14 cellular contexts compared by ENCODE assay signal in the genomic region with DNA sequence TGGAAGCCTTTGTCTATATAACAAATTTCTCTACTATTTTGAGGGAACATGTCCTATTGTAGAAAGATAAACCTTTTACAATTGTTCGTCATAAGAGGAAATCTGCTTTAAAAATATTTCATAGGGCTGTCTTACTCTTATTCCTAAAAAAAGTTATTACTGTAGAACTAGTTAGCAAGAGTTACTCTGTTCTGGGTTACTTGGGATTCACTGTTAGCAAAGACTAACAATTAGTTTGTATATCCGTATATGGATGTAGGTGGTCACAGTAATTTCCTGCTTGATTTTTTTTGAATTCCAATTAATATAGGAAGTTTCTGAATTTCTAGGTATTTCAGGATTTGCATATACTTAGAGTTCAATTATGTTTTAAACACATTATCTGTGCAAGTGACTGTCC.
A peak's percentile ranks its signal among the peaks of the same experiment; 100 is the strongest.
DNase-seq lines count a peak whose midpoint lies in the region; ATAC-seq and TF ChIP-seq lines count a peak whose summit lies in the region.
"Had no signal": no experiment of that assay in that cellular context is flagged by ENCODE, and none has a peak within 500 bp of the region (broad histone marks: within the 10 kb centered on the region; RNA-seq: fewer than 3 reads in every experiment).

No MANE protein-coding gene starts in this region.

- no peak for TF ChIP-seq EP300 in SK-N-SH (IDR thresholded peaks at IDR 0.05; ENCODE audit: borderline replicate concordance in 1 of 2, low read depth in 1 of 2, low read length in 1 of 2)

- H3K36me3 Mint-ChIP-seq in naive thymus-derived CD4-positive, alpha-beta T cell = no peaks in the 10 kb centered on the region

- no peak overlapping the region for H2AFZ ChIP-seq in GM23248
- H2AFZ ChIP-seq in SK-N-SH (ENCODE audit: low read depth) = no peak overlapping the region

- in situ Hi-C loops in GM23248 (cut with MboI) = no loop called here

- peak overlapping the region; percentile 66 for H3K9ac ChIP-seq in GM23248
- H3K9ac ChIP-seq in SK-N-SH = peak overlapping the region; percentile 67
- peak overlapping the region; percentile 86 for H3K9ac ChIP-seq in skeletal muscle satellite cell (ENCODE audit: low read depth, low read length)
- H3K9ac ChIP-seq: BLaER1 had no signal

- intact Hi-C loops in naive thymus-derived CD4-positive, alpha-beta T cell (cut with micrococcal nuclease) = no loop called here

- peak overlapping the region; percentile 98 for H3K27ac ChIP-seq in GM23248
- H3K27ac ChIP-seq in SK-N-SH (ENCODE audit: low read depth in 2 of 2, low read length in 1 of 2) = peak overlapping the region; percentile 85 to 94
- H3K27ac ChIP-seq in foreskin keratinocyte = no peak overlapping the region
- H3K27ac ChIP-seq in naive thymus-derived CD4-positive, alpha-beta T cell (ENCODE audit: low read depth, low read length) = no peak overlapping the region
- H3K27ac ChIP-seq: BLaER1 had no signal

- no peak overlapping the region for H3K4me3 Mint-ChIP-seq in naive thymus-derived CD4-positive, alpha-beta T cell

- ATAC-seq in foreskin keratinocyte = peak; percentile 28
- no peak for ATAC-seq in naive thymus-derived CD4-positive, alpha-beta T cell
- ATAC-seq: left colon had no signal

- no peak overlapping the region for H3K27ac Mint-ChIP-seq in naive thymus-derived CD4-positive, alpha-beta T cell

- no peaks in the 10 kb centered on the region for H3K4me1 Mint-ChIP-seq in naive thymus-derived CD4-positive, alpha-beta T cell

- POLR2A ChIA-PET in SK-N-SH (lab: Yijun Ruan, JAX) = no interaction called here
- POLR2A ChIA-PET in naive thymus-derived CD4-positive, alpha-beta T cell (lab: Charles Lee) = no interaction called here

- H3K27me3 ChIP-seq in GM23248 (replicated peaks; ENCODE audit: insufficient read depth) = no peaks in the 10 kb centered on the region
- no peaks in the 10 kb centered on the region for H3K27me3 ChIP-seq in SK-N-SH (ENCODE audit: insufficient read depth)
- no peaks in the 10 kb centered on the region for H3K27me3 ChIP-seq in foreskin keratinocyte
- H3K27me3 ChIP-seq in skeletal muscle satellite cell (ENCODE audit: control insufficient read depth, insufficient read depth, low read length) = no peaks in the 10 kb centered on the region
- H3K27me3 ChIP-seq in naive thymus-derived CD4-positive, alpha-beta T cell (ENCODE audit: control insufficient read depth in 2 of 2, insufficient read depth in 2 of 2, low read length in 2 of 2) = no peaks in the 10 kb centered on the region
- H3K27me3 ChIP-seq: BLaER1, body of pancreas, MG63 had no signal

- H3K4me3 ChIP-seq in GM23248 (peak overlapping the region; percentile 36), SK-N-SH (ENCODE audit: low read depth in 2 of 2, low read length in 1 of 2) (peak overlapping the region; percentile 6 to 22; a peak in 2 of 4 replicates), skeletal muscle satellite cell (ENCODE audit: low read length) (peak overlapping the region; percentile 15)
- no peak overlapping the region for H3K4me3 ChIP-seq in naive thymus-derived CD4-positive, alpha-beta T cell (ENCODE audit: low read length)
- H3K4me3 ChIP-seq: BLaER1, body of pancreas, MG63 had no signal

- WGBS in GM23248 (ENCODE audit: low coverage in 1 of 2, low lambda C conversion rate in 2 of 2, missing lambda C conversion rate in 2 of 2), 2 experiments = 4 to 5% methylated on average over 2 of the region's 2 CpGs
- WGBS in SK-N-SH (ENCODE audit: low lambda C conversion rate) = 16% methylated on average over 2 of the region's 2 CpGs

- CTCF ChIA-PET in SK-N-SH (lab: Yijun Ruan, JAX) = no interaction called here
- CTCF ChIA-PET in naive thymus-derived CD4-positive, alpha-beta T cell (lab: Charles Lee) = no interaction called here

- H3K9me3 Mint-ChIP-seq in naive thymus-derived CD4-positive, alpha-beta T cell = peaks cover 0 to 2% (median 0%) of the 10 kb centered on the region in 11 donors

- H4K20me1 ChIP-seq in GM23248 (ENCODE audit: insufficient read depth) (no peaks in the 10 kb centered on the region), SK-N-SH (ENCODE audit: insufficient read depth) (no peaks in the 10 kb centered on the region)
- H4K20me1 ChIP-seq: BLaER1 had no signal

- peaks cover 0 to 7% (median 4%) of the 10 kb centered on the region in 5 donors for H3K27me3 Mint-ChIP-seq in naive thymus-derived CD4-positive, alpha-beta T cell

- DNase-seq in GM23248 (peak; percentile 39), SK-N-SH (no peak), foreskin keratinocyte (no peak), H4 (ENCODE audit: low spot score) (no peak), EL (no peak), NCI-H2196 (lab: John Stamatoyannopoulos, UW; ENCODE audit: unreplicated experiment) (no peak)
- no peak for DNase-seq in naive thymus-derived CD4-positive, alpha-beta T cell
- DNase-seq: activated gamma-delta T cell, DMS153, left colon had no signal

- TF ChIP-seq RAD21 in SK-N-SH (IDR thresholded peaks at IDR 0.05; ENCODE audit: low read length) = no peak

- TF ChIP-seq CTCF in SK-N-SH (IDR thresholded peaks at IDR 0.05) = no peak
- TF ChIP-seq CTCF in foreskin keratinocyte (conservative IDR thresholded peaks at IDR 0.05) = no peak

- H3K9me3 ChIP-seq in GM23248 (ENCODE audit: low read depth) (no peaks in the 10 kb centered on the region), SK-N-SH (no peaks in the 10 kb centered on the region), skeletal muscle satellite cell (replicated peaks; ENCODE audit: low read length) (no peaks in the 10 kb centered on the region)
- no peaks in the 10 kb centered on the region for H3K9me3 ChIP-seq in naive thymus-derived CD4-positive, alpha-beta T cell (ENCODE audit: control insufficient read depth in 2 of 3, low read length in 3 of 3)
- H3K9me3 ChIP-seq: BLaER1, body of pancreas, MG63 had no signal

- H3F3A ChIP-seq in GM23248 (ENCODE audit: insufficient read depth) (peaks cover 59% of the 10 kb centered on the region), SK-N-SH (replicated peaks; ENCODE audit: insufficient read depth) (peaks cover 40% of the 10 kb centered on the region)

- peaks cover under 1% of the 10 kb centered on the region; the same call in 1 of the 2 replicates for H3K36me3 ChIP-seq in GM23248 (ENCODE audit: low read depth)
- H3K36me3 ChIP-seq in SK-N-SH (replicated peaks in 1 of 2; ENCODE audit: control insufficient read depth in 1 of 2, insufficient read depth in 2 of 2, low read length in 1 of 2) = peaks cover 14 to 25% of the 10 kb centered on the region in 2 experiments
- no peaks in the 10 kb centered on the region for H3K36me3 ChIP-seq in skeletal muscle satellite cell (ENCODE audit: insufficient read depth, low read length)
- no peaks in the 10 kb centered on the region for H3K36me3 ChIP-seq in naive thymus-derived CD4-positive, alpha-beta T cell (ENCODE audit: control insufficient read depth in 2 of 3, insufficient read depth in 3 of 3, low read length in 3 of 3)
- H3K36me3 ChIP-seq: BLaER1, MG63 had no signal

- H3K9me2 ChIP-seq in GM23248 (ENCODE audit: insufficient read depth) (no peaks in the 10 kb centered on the region), SK-N-SH (no peaks in the 10 kb centered on the region)

- H3K4me2 ChIP-seq in GM23248 (ENCODE audit: unreplicated experiment) (peak overlapping the region; percentile 80), SK-N-SH (peak overlapping the region; percentile 56), skeletal muscle satellite cell (ENCODE audit: low read length) (peak overlapping the region; percentile 68)
- H3K4me2 ChIP-seq: BLaER1 had no signal

- H3K79me2 ChIP-seq in GM23248 (ENCODE audit: insufficient read depth) = peaks cover 15% of the 10 kb centered on the region; the same call in 1 of the 2 replicates
- H3K79me2 ChIP-seq in SK-N-SH (ENCODE audit: insufficient read depth) = peaks cover 29% of the 10 kb centered on the region; the same call in 1 of the 2 replicates

- H3K4me1 ChIP-seq in GM23248 (ENCODE audit: insufficient read depth) (peaks cover 81% of the 10 kb centered on the region), SK-N-SH (ENCODE audit: control insufficient read depth in 1 of 2, insufficient read depth in 2 of 2, low read depth in 1 of 2, low read length in 1 of 2) (peaks cover 13 to 44% of the 10 kb centered on the region in 2 experiments), foreskin keratinocyte (peaks cover 39% of the 10 kb centered on the region), skeletal muscle satellite cell (ENCODE audit: control insufficient read depth, insufficient read depth, low read length) (peaks cover 66% of the 10 kb centered on the region)
- no peaks in the 10 kb centered on the region for H3K4me1 ChIP-seq in naive thymus-derived CD4-positive, alpha-beta T cell (ENCODE audit: control insufficient read depth in 2 of 2, insufficient read depth in 2 of 2, low read length in 2 of 2)
- H3K4me1 ChIP-seq: BLaER1, body of pancreas had no signal

TF ChIP-seq in SK-N-SH, 30 proteins besides CTCF, POLR2A, EP300 and RAD21 (continues in another document):
- TF ChIP-seq RCOR1 (IDR thresholded peaks at IDR 0.05; ENCODE audit: low read length) = no peak
- TF ChIP-seq SIN3A (IDR thresholded peaks at IDR 0.05; ENCODE audit: borderline replicate concordance, low read depth, low read length) = no peak
- no peak for TF ChIP-seq RFX5 (IDR thresholded peaks at IDR 0.05; ENCODE audit: low read length)
- TF ChIP-seq, protein P1, sequence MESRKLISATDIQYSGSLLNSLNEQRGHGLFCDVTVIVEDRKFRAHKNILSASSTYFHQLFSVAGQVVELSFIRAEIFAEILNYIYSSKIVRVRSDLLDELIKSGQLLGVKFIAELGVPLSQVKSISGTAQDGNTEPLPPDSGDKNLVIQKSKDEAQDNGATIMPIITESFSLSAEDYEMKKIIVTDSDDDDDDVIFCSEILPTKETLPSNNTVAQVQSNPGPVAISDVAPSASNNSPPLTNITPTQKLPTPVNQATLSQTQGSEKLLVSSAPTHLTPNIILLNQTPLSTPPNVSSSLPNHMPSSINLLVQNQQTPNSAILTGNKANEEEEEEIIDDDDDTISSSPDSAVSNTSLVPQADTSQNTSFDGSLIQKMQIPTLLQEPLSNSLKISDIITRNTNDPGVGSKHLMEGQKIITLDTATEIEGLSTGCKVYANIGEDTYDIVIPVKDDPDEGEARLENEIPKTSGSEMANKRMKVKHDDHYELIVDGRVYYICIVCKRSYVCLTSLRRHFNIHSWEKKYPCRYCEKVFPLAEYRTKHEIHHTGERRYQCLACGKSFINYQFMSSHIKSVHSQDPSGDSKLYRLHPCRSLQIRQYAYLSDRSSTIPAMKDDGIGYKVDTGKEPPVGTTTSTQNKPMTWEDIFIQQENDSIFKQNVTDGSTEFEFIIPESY (IDR thresholded peaks at IDR 0.05; ENCODE audit: borderline replicate concordance, low read depth) = no peak
- no peak for TF ChIP-seq MEF2A (IDR thresholded peaks at IDR 0.05; ENCODE audit: borderline replicate concordance, low read depth)
- TF ChIP-seq, protein P2, sequence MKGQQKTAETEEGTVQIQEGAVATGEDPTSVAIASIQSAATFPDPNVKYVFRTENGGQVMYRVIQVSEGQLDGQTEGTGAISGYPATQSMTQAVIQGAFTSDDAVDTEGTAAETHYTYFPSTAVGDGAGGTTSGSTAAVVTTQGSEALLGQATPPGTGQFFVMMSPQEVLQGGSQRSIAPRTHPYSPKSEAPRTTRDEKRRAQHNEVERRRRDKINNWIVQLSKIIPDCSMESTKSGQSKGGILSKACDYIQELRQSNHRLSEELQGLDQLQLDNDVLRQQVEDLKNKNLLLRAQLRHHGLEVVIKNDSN (IDR thresholded peaks at IDR 0.05; ENCODE audit: borderline replicate concordance, low read depth) = no peak
- TF ChIP-seq NRF1 (IDR thresholded peaks at IDR 0.05; ENCODE audit: low read depth, low read length) = no peak
- no peak for TF ChIP-seq JUND (IDR thresholded peaks at IDR 0.05)

Comparison
In these comparisons a context has a peak if more than half of its experiments do, and no peak if none do; other contexts are left out.
1. H3K27ac ChIP-seq: peak in GM23248 (single experiment) and SK-N-SH (2 of 2); none in foreskin keratinocyte (single experiment) and naive thymus-derived CD4-positive, alpha-beta T cell (single experiment).
2. Peak in every context shown above with its lines, with median percentiles within 50 percentile points of each other: H3K4me2 ChIP-seq and H3K9ac ChIP-seq.